Comparison of ENCODE assay signal across 1 cellular context in the genomic region with DNA sequence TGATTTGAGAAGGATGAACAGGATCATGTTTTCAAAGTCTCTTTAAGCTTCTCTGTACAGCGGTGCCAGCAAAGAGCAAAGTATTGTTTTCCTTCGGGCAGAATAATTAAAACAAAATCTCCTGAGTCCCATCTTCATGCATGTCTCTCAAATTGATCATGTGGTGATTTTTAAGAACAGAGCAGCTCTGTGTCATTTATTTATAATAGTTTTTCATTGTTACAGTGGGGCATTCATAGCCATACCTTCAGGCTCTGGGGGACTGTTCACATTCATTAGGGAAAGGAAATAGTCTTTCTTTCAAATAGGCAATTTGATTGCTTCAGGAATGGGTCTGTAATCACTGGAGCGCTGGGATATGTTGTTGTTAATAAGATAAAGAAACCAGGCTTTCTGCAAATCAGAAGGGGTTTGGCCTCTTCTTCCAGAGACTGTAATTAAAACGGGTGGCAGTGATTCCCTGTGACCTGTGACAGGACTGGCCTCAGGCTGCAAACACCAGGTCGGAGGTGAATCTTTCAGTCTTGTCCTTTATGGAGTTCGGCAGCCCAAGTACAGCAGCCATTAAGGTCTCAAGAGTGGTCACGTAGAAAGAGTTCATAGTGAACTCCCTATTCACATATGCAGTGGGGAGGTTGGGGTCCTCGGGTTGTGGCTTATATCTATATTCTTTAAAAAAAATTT.
TF ChIP-seq lines count a peak whose summit lies in the region.

No MANE protein-coding gene starts in this region.

TF ChIP-seq in SK-N-SH, 30 proteins besides CTCF, POLR2A, EP300 and RAD21 (continued from another document):
- TF ChIP-seq RFX5 (IDR thresholded peaks at IDR 0.05; ENCODE audit: low read length) (no peak), JUND (IDR thresholded peaks at IDR 0.05) (no peak)
TF ChIP-seq in SK-N-SH: peak in this region for 4.
